Comparison of ENCODE assay signal across 1 cellular context in genomic region chr7:150400779-150401423, GRCh38.
TF ChIP-seq lines count a peak whose summit lies in the region.

No MANE protein-coding gene starts in this region.

TF ChIP-seq in HepG2, 621 proteins besides CTCF, POLR2A, EP300 and RAD21:
- no peak for TF ChIP-seq THAP11 (CRISPR knock-in tag; IDR thresholded peaks at IDR 0.05)
- no peak for TF ChIP-seq TBX2 (CRISPR knock-in tag; IDR thresholded peaks at IDR 0.05; ENCODE audit: borderline replicate concordance)
- no peak for TF ChIP-seq ATF3 (CRISPR knock-in tag; IDR thresholded peaks at IDR 0.05)
- TF ChIP-seq, protein P1, sequence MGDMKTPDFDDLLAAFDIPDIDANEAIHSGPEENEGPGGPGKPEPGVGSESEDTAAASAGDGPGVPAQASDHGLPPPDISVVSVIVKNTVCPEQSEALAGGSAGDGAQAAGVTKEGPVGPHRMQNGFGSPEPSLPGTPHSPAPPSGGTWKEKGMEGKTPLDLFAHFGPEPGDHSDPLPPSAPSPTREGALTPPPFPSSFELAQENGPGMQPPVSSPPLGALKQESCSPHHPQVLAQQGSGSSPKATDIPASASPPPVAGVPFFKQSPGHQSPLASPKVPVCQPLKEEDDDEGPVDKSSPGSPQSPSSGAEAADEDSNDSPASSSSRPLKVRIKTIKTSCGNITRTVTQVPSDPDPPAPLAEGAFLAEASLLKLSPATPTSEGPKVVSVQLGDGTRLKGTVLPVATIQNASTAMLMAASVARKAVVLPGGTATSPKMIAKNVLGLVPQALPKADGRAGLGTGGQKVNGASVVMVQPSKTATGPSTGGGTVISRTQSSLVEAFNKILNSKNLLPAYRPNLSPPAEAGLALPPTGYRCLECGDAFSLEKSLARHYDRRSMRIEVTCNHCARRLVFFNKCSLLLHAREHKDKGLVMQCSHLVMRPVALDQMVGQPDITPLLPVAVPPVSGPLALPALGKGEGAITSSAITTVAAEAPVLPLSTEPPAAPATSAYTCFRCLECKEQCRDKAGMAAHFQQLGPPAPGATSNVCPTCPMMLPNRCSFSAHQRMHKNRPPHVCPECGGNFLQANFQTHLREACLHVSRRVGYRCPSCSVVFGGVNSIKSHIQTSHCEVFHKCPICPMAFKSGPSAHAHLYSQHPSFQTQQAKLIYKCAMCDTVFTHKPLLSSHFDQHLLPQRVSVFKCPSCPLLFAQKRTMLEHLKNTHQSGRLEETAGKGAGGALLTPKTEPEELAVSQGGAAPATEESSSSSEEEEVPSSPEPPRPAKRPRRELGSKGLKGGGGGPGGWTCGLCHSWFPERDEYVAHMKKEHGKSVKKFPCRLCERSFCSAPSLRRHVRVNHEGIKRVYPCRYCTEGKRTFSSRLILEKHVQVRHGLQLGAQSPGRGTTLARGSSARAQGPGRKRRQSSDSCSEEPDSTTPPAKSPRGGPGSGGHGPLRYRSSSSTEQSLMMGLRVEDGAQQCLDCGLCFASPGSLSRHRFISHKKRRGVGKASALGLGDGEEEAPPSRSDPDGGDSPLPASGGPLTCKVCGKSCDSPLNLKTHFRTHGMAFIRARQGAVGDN (CRISPR knock-in tag; IDR thresholded peaks at IDR 0.05) = peak; percentile 16; the same call in 1 of the 2 replicates
- peak; percentile 53; the same call in 1 of the 2 replicates for TF ChIP-seq RFX3 (CRISPR knock-in tag; IDR thresholded peaks at IDR 0.05)
- TF ChIP-seq RFX1 (IDR thresholded peaks at IDR 0.05) = peak; percentile 42; the same call in 1 of the 2 replicates
- TF ChIP-seq BRCA1 (CRISPR knock-in tag; IDR thresholded peaks at IDR 0.05) = no peak
TF ChIP-seq in HepG2: peak in this region for 3.
